8 cellular contexts compared by ENCODE assay signal in genomic region chr15:90660996-90661325, GRCh38. TPM values are rescaled to one million over a fixed set of nuclear protein-coding genes. Genes with fewer than 3 reads are reported as not detected.
DNase-seq lines count a peak whose midpoint lies in the region; ATAC-seq and TF ChIP-seq lines count a peak whose summit lies in the region.
"Not testable (repeated sequence)": the region's sequence is repeated elsewhere in the genome, so short reads cannot be mapped to it uniquely, and the experiment has no call there.

No MANE protein-coding gene starts in this region.

- not testable (repeated sequence) for H3K27me3 ChIP-seq in ascending aorta

- H3K9me3 ChIP-seq in ascending aorta = not testable (repeated sequence)

- peak overlapping the region; percentile 30 to 73 for H3K27ac ChIP-seq in ascending aorta

- H3K4me3 Mint-ChIP-seq in activated CD4-positive, alpha-beta T cell treated with anti-CD3 and anti-CD28 coated beads for 36 hours = peak overlapping the region; percentile 52
- H3K4me3 Mint-ChIP-seq in naive thymus-derived CD8-positive, alpha-beta T cell = peak overlapping the region; percentile 68 to 87 (median 80)
- H3K4me3 Mint-ChIP-seq in stimulated activated naive CD8-positive, alpha-beta T cell treated with anti-CD3 and anti-CD28 coated beads, Interleukin-15, amount 100 ng/mL, for 72 hours = peak overlapping the region; percentile 70 to 84

- DNase-seq in AML-193 (lab: John Stamatoyannopoulos, UW) (peak; percentile 40 to 64), NOMO-1 treated with DMSO at 0.1 percent for 48 hours (lab: John Stamatoyannopoulos, UW; ENCODE audit: unreplicated experiment) (peak; percentile 92)
- DNase-seq in activated CD4-positive, alpha-beta T cell treated with anti-CD3 and anti-CD28 coated beads for 36 hours; ascending aorta (ENCODE audit: low spot score in 2 of 2); fibroblast of the aortic adventitia (ENCODE audit: low read depth); naive thymus-derived CD8-positive, alpha-beta T cell; stimulated activated naive CD8-positive, alpha-beta T cell treated with anti-CD3 and anti-CD28 coated beads, Interleukin-15, amount 100 ng/mL, for 72 hours: not testable (repeated sequence)

- peaks cover 45% of the 10 kb centered on the region for H3K27me3 Mint-ChIP-seq in activated CD4-positive, alpha-beta T cell treated with anti-CD3 and anti-CD28 coated beads for 36 hours
- H3K27me3 Mint-ChIP-seq in naive thymus-derived CD8-positive, alpha-beta T cell = peaks cover 0 to 11% (median 1%) of the 10 kb centered on the region in 5 donors
- H3K27me3 Mint-ChIP-seq in stimulated activated naive CD8-positive, alpha-beta T cell treated with anti-CD3 and anti-CD28 coated beads, Interleukin-15, amount 100 ng/mL, for 72 hours = peaks cover 19% of the 10 kb centered on the region

- H3K4me3 ChIP-seq in ascending aorta = peak overlapping the region in 1 of 2 donors; percentile 33
- peak overlapping the region; percentile 23 for H3K4me3 ChIP-seq in fibroblast of the aortic adventitia (ENCODE audit: low read depth, low read length)

- not testable (repeated sequence) for TF ChIP-seq CTCF in ascending aorta (IDR thresholded peaks at IDR 0.05); fibroblast of the aortic adventitia (IDR thresholded peaks at IDR 0.05; ENCODE audit: insufficient read depth, low read length)

- H3K27ac Mint-ChIP-seq in activated CD4-positive, alpha-beta T cell treated with anti-CD3 and anti-CD28 coated beads for 36 hours = peak overlapping the region; percentile 43
- H3K27ac Mint-ChIP-seq in naive thymus-derived CD8-positive, alpha-beta T cell = peak overlapping the region in 6 of 10 donors; percentile 8 to 70 (median 32)
- peak overlapping the region; percentile 18 to 77 for H3K27ac Mint-ChIP-seq in stimulated activated naive CD8-positive, alpha-beta T cell treated with anti-CD3 and anti-CD28 coated beads, Interleukin-15, amount 100 ng/mL, for 72 hours

- H3K4me1 ChIP-seq in ascending aorta = not testable (repeated sequence)

- intact Hi-C loops in activated CD4-positive, alpha-beta T cell treated with anti-CD3 and anti-CD28 coated beads for 36 hours (cut with DNase I, micrococcal nuclease) = loop anchor here (1.0 to 5.0 kb wide), 11 partner anchors 13 to 562 kb away; partner anchors contain the start of genes BLM (in 1 of the 2) and PRC1 (in 1 of the 2)
- intact Hi-C loops in ascending aorta (cut with DNase I) = not testable (repeated sequence)

- H3K4me1 Mint-ChIP-seq in activated CD4-positive, alpha-beta T cell treated with anti-CD3 and anti-CD28 coated beads for 36 hours = peaks cover 76% of the 10 kb centered on the region
- peaks cover 52 to 88% (median 84%) of the 10 kb centered on the region in 4 donors for H3K4me1 Mint-ChIP-seq in naive thymus-derived CD8-positive, alpha-beta T cell
- H3K4me1 Mint-ChIP-seq in stimulated activated naive CD8-positive, alpha-beta T cell treated with anti-CD3 and anti-CD28 coated beads, Interleukin-15, amount 100 ng/mL, for 72 hours = peaks cover 89% of the 10 kb centered on the region

- not testable (repeated sequence) for H3K9me3 Mint-ChIP-seq in activated CD4-positive, alpha-beta T cell treated with anti-CD3 and anti-CD28 coated beads for 36 hours (ENCODE audit: low read depth); naive thymus-derived CD8-positive, alpha-beta T cell; stimulated activated naive CD8-positive, alpha-beta T cell treated with anti-CD3 and anti-CD28 coated beads, Interleukin-15, amount 100 ng/mL, for 72 hours

- ATAC-seq in GM21390 (IDR thresholded peaks at IDR 0.05; ENCODE audit: unreplicated experiment) = peak; percentile 1
- peak; percentile 4 for ATAC-seq in activated CD4-positive, alpha-beta T cell treated with anti-CD3 and anti-CD28 coated beads for 36 hours
- ATAC-seq in naive thymus-derived CD8-positive, alpha-beta T cell = not testable (repeated sequence)
- ATAC-seq in stimulated activated naive CD8-positive, alpha-beta T cell treated with anti-CD3 and anti-CD28 coated beads, Interleukin-15, amount 100 ng/mL, for 72 hours = peak; percentile 4

- CTCF ChIA-PET in activated CD4-positive, alpha-beta T cell treated with anti-CD3 and anti-CD28 coated beads for 36 hours (lab: Charles Lee) = interaction anchor here (1.0 kb wide), 1 partner anchor 13 kb away, joined by 3 read pairs; no protein-coding TSS in a partner anchor

- POLR2A ChIA-PET in activated CD4-positive, alpha-beta T cell treated with anti-CD3 and anti-CD28 coated beads for 36 hours (lab: Charles Lee) = interaction anchor here (1.3 kb wide), 1 partner anchor 17 kb away, joined by 3 read pairs; no protein-coding TSS in a partner anchor
- POLR2A ChIA-PET in naive thymus-derived CD8-positive, alpha-beta T cell (lab: Charles Lee) = not testable (repeated sequence)

- not testable (repeated sequence) for H3K36me3 Mint-ChIP-seq in activated CD4-positive, alpha-beta T cell treated with anti-CD3 and anti-CD28 coated beads for 36 hours (ENCODE audit: low read depth); naive thymus-derived CD8-positive, alpha-beta T cell

- not testable (repeated sequence) for H3K36me3 ChIP-seq in ascending aorta

RNA-seq across cellular contexts. Expression of gene BLM, which starts 56.2 kb away (rescaled TPM):
- total RNA-seq in activated CD4-positive, alpha-beta T cell treated with anti-CD3 and anti-CD28 coated beads for 36 hours = 10 to 100 TPM; 59.5 to 73.7 TPM
- total RNA-seq in ascending aorta = 0.11 TPM
- total RNA-seq in fibroblast of the aortic adventitia (ENCODE audit: low replicate concordance) = 3.8 and 12.2 TPM in 2 replicates
- 1 to 10 TPM; 5.9 to 7.1 TPM for total RNA-seq in naive thymus-derived CD8-positive, alpha-beta T cell
- 1 to 10 TPM; 2.6 to 4.1 (median 4.1) TPM for polyA plus RNA-seq in naive thymus-derived CD8-positive, alpha-beta T cell
